Comparison of ENCODE assay signal across 7 cellular contexts in the genomic region with DNA sequence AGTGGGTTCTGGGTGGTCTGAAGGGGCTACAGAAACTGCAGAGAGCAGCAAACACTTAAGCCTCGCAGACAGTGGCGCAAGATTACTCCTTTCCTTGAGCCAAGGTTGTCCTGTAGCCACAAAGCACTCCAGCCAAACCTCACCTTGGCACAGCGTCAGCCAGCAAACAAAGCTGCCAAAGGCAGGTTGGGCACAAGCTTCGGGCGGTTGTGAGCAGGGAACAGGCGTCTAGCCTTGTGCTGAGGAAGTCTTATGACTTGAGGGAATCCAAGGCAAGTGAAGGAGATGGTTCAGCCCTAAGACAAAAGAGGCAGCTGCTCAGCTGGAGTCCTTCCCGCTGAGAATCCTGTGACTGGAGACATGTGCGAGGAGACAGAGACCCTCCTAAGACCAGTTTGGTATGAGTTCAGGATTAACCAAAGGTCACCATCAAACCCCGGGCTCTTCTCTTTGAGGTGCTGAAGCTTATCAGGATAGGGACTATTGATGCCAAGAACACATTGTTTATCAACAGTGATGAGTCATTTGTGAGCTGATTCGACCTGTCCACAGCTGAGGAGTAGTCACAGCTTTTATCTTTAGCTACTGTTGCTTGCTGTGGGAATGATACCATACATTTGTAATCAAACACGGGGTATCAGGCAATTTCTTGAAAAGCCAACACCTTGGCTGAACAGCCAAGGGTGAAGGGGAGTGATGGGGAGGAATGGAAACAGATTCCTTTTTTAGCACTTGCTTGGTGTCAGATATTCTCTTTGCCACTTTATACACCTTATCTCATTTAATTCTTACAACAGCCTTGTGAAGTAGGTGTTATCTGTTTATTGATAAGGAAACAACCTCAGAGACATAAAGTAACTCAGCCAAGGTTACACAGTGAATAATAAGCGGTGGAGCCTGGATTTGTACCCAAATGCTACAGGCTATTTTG. TPM values are rescaled to one million over a fixed set of nuclear protein-coding genes. Genes with fewer than 3 reads are reported as not detected.
A peak's percentile ranks its signal among the peaks of the same experiment; 100 is the strongest.
DNase-seq lines count a peak whose midpoint lies in the region; ATAC-seq, FAIRE-seq and TF ChIP-seq lines count a peak whose summit lies in the region.

No MANE protein-coding gene starts in this region.

- H3K9me3 Mint-ChIP-seq in activated CD8-positive, alpha-beta T cell treated with anti-CD3 and anti-CD28 coated beads, Interleukin-2, amount 10 ng/mL, durations not matched to agents 7 days and 5 days (ENCODE audit: insufficient read depth), result no peaks in the 10 kb centered on the region
- no peaks in the 10 kb centered on the region for H3K9me3 Mint-ChIP-seq in naive thymus-derived CD8-positive, alpha-beta T cell

- peaks cover 5% of the 10 kb centered on the region for H3K79me2 ChIP-seq in hepatocyte

- no peak for TF ChIP-seq POLR2A in suprapubic skin (IDR thresholded peaks at IDR 0.05)

- H3K27ac ChIP-seq in hepatocyte (peak overlapping the region; percentile 60), suprapubic skin (peak overlapping the region; percentile 92)

- peaks cover 2% of the 10 kb centered on the region for H4K20me1 ChIP-seq in hepatocyte (ENCODE audit: insufficient read depth, poor library complexity, severe bottlenecking)

- no peak overlapping the region for H2AFZ ChIP-seq in hepatocyte

- H3K4me3 Mint-ChIP-seq in activated CD8-positive, alpha-beta T cell treated with anti-CD3 and anti-CD28 coated beads, Interleukin-2, amount 10 ng/mL, durations not matched to agents 7 days and 5 days, result peak overlapping the region; percentile 6
- peak overlapping the region in 1 of 10 donors; percentile 10 for H3K4me3 Mint-ChIP-seq in naive thymus-derived CD8-positive, alpha-beta T cell

- CTCF ChIA-PET in activated CD8-positive, alpha-beta T cell treated with anti-CD3 and anti-CD28 coated beads, Interleukin-2, amount 10 ng/mL, durations not matched to agents 7 days and 5 days (lab: Charles Lee), result interaction anchor here (0.9 to 4.8 kb wide), 14 partner anchors 8 to 550 kb away, joined by 3 to 85 read pairs (median 14); no protein-coding TSS in a partner anchor

- POLR2A ChIA-PET in activated CD8-positive, alpha-beta T cell treated with anti-CD3 and anti-CD28 coated beads, Interleukin-2, amount 10 ng/mL, durations not matched to agents 7 days and 5 days (lab: Charles Lee), result no interaction called here
- POLR2A ChIA-PET in naive thymus-derived CD8-positive, alpha-beta T cell (lab: Charles Lee), result no interaction called here

- H3K27me3 Mint-ChIP-seq in activated CD8-positive, alpha-beta T cell treated with anti-CD3 and anti-CD28 coated beads, Interleukin-2, amount 10 ng/mL, durations not matched to agents 7 days and 5 days (ENCODE audit: low read depth), result peaks cover 30% of the 10 kb centered on the region
- H3K27me3 Mint-ChIP-seq in naive thymus-derived CD8-positive, alpha-beta T cell, result peaks cover 14 to 58% (median 32%) of the 10 kb centered on the region in 5 donors

- H3K36me3 Mint-ChIP-seq in activated CD8-positive, alpha-beta T cell treated with anti-CD3 and anti-CD28 coated beads, Interleukin-2, amount 10 ng/mL, durations not matched to agents 7 days and 5 days (ENCODE audit: low read depth), result peaks cover 6% of the 10 kb centered on the region
- no peaks in the 10 kb centered on the region for H3K36me3 Mint-ChIP-seq in naive thymus-derived CD8-positive, alpha-beta T cell

- H3K4me2 ChIP-seq in hepatocyte, result no peak overlapping the region

- no peak for ATAC-seq in activated CD8-positive, alpha-beta T cell treated with anti-CD3 and anti-CD28 coated beads, Interleukin-2, amount 10 ng/mL, durations not matched to agents 7 days and 5 days
- no peak for ATAC-seq in naive thymus-derived CD8-positive, alpha-beta T cell

- H3K36me3 ChIP-seq in hepatocyte (replicated peaks; ENCODE audit: insufficient read depth, low read depth) (no peaks in the 10 kb centered on the region), suprapubic skin (no peaks in the 10 kb centered on the region)

- no peak for TF ChIP-seq EP300 in suprapubic skin (IDR thresholded peaks at IDR 0.05)

- TF ChIP-seq CTCF in hepatocyte (IDR thresholded peaks at IDR 0.05; ENCODE audit: poor library complexity) (no peak), suprapubic skin (IDR thresholded peaks at IDR 0.05) (no peak)

- no peak for DNase-seq in HTR-8/SVneo (ENCODE audit: insufficient read length, low spot score)
- DNase-seq in activated CD8-positive, alpha-beta T cell treated with anti-CD3 and anti-CD28 coated beads, Interleukin-2, amount 10 ng/mL, durations not matched to agents 7 days and 5 days, result no peak
- DNase-seq in hepatocyte (ENCODE audit: low spot score), result peak; percentile 54
- peak in 1 of 2 donors; percentile 82 for DNase-seq in suprapubic skin (ENCODE audit: low spot score in 2 of 2)
- DNase-seq in activated T-cell treated with anti-CD3 and anti-CD28 coated beads, Interleukin-2, amount 50 U/mL, for 1 hour, result no peak
- DNase-seq in naive thymus-derived CD8-positive, alpha-beta T cell, result no peak
- no peak for DNase-seq in activated CD4-positive, alpha-beta T cell treated with anti-CD3 and anti-CD28 coated beads, Interleukin-2, amount 50 U/mL, for 4 hours

- H3K4me1 ChIP-seq in hepatocyte (ENCODE audit: insufficient read depth), result peaks cover 11% of the 10 kb centered on the region
- H3K4me1 ChIP-seq in suprapubic skin, result peaks cover 55% of the 10 kb centered on the region

- peaks cover 43% of the 10 kb centered on the region for H3K4me1 Mint-ChIP-seq in activated CD8-positive, alpha-beta T cell treated with anti-CD3 and anti-CD28 coated beads, Interleukin-2, amount 10 ng/mL, durations not matched to agents 7 days and 5 days (ENCODE audit: low read depth)
- peaks cover 14 to 41% (median 23%) of the 10 kb centered on the region in 4 donors for H3K4me1 Mint-ChIP-seq in naive thymus-derived CD8-positive, alpha-beta T cell

- peak; percentile 4 for FAIRE-seq in HTR-8/SVneo (lab: Jason Lieb, UNC)

- no peak overlapping the region for H3K27ac Mint-ChIP-seq in activated CD8-positive, alpha-beta T cell treated with anti-CD3 and anti-CD28 coated beads, Interleukin-2, amount 10 ng/mL, durations not matched to agents 7 days and 5 days
- peak overlapping the region in 1 of 10 donors; percentile 65 for H3K27ac Mint-ChIP-seq in naive thymus-derived CD8-positive, alpha-beta T cell

- WGBS in hepatocyte (ENCODE audit: low lambda C conversion rate, missing lambda C conversion rate), result 56% methylated on average over 12 of the region's 12 CpGs
- WGBS in suprapubic skin, result 39% methylated on average over 12 of the region's 12 CpGs

- H3K4me3 ChIP-seq in hepatocyte, result no peak overlapping the region
- H3K4me3 ChIP-seq in suprapubic skin, result peak overlapping the region; percentile 89

- no peaks in the 10 kb centered on the region for H3K9me3 ChIP-seq in hepatocyte (ENCODE audit: low read depth)
- no peaks in the 10 kb centered on the region for H3K9me3 ChIP-seq in suprapubic skin

- H3K9me2 ChIP-seq in hepatocyte (replicated peaks; ENCODE audit: insufficient read depth), result no peaks in the 10 kb centered on the region

- peaks cover 3% of the 10 kb centered on the region for H3K27me3 ChIP-seq in hepatocyte
- H3K27me3 ChIP-seq in suprapubic skin, result no peaks in the 10 kb centered on the region

RNA-seq across cellular contexts. Expression of gene ADM, which starts 4.6 kb away (rescaled TPM):
- 1 to 10 TPM; 3.6 to 3.9 TPM for total RNA-seq in activated CD8-positive, alpha-beta T cell treated with anti-CD3 and anti-CD28 coated beads, Interleukin-2, amount 10 ng/mL, durations not matched to agents 7 days and 5 days
- total RNA-seq in hepatocyte (74.1 and 87.8 TPM in 2 replicates), suprapubic skin (100 to 1,000 TPM in 1 of 4 donors, 10 to 100 TPM in 3; 48.7 to 140 (median 69.0) TPM)
- 84.6 and 90.3 TPM in 2 replicates for polyA plus RNA-seq in hepatocyte
- total RNA-seq in naive thymus-derived CD8-positive, alpha-beta T cell, result under 1 TPM; 0.77 to 0.91 TPM
- polyA plus RNA-seq in naive thymus-derived CD8-positive, alpha-beta T cell, result under 1 TPM in 1 of 3 donors, not detected in 2; 0.15 TPM

RNA-seq across cellular contexts. Expression of gene SBF2, which starts 15.4 kb away (rescaled TPM):
- 1 to 10 TPM; 5.1 to 5.9 TPM for total RNA-seq in activated CD8-positive, alpha-beta T cell treated with anti-CD3 and anti-CD28 coated beads, Interleukin-2, amount 10 ng/mL, durations not matched to agents 7 days and 5 days
- total RNA-seq in hepatocyte (74.4 and 83.2 TPM in 2 replicates), suprapubic skin (100 to 1,000 TPM in 1 of 4 donors, 10 to 100 TPM in 3; 42.3 to 106 (median 45.3) TPM)
- 25.7 and 32.7 TPM in 2 replicates for polyA plus RNA-seq in hepatocyte
- total RNA-seq in naive thymus-derived CD8-positive, alpha-beta T cell, result 10 to 100 TPM; 14.2 to 14.6 TPM
- polyA plus RNA-seq in naive thymus-derived CD8-positive, alpha-beta T cell, result 1 to 10 TPM; 2.0 to 4.9 (median 4.1) TPM

Comparison
In these comparisons a context has a peak if more than half of its experiments do, and no peak if none do; other contexts are left out.
1. RNA of gene ADM, which starts 4.6 kb away (total RNA-seq): 74.1 to 87.8 TPM in hepatocyte and 48.7 to 140 TPM in suprapubic skin; 3.6 to 3.9 TPM in activated CD8-positive, alpha-beta T cell treated with anti-CD3 and anti-CD28 coated beads, Interleukin-2, amount 10 ng/mL, durations not matched to agents 7 days and 5 days and 0.77 to 0.91 TPM in naive thymus-derived CD8-positive, alpha-beta T cell; every median in the first group is over 10 times any median in the second.